ENCODE assay signal across 24 cellular contexts in the genomic region with DNA sequence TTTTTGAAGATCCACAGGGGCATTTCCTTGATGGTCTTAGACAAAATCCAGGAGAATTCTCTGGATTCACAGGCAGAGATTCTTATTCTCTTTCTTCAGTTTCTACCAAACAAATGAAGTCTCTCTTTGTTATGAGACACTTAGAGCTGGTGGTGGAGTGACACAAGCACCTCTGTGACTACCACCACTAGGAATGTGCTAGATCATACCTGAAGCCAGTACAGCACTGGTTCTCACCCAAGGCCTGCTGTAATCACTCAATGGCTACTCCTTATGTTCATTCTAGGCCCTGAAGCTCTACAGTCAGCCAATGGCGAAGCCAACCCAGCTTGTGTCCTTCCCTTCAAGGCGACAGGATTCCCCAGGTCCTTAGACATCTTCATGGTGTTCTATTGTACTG.
A peak's percentile ranks its signal among the peaks of the same experiment; 100 is the strongest.
DNase-seq lines count a peak whose midpoint lies in the region; TF ChIP-seq lines count a peak whose summit lies in the region.
"Had no signal": no experiment of that assay in that cellular context is flagged by ENCODE, and none has a peak within 500 bp of the region (broad histone marks: within the 10 kb centered on the region; RNA-seq: fewer than 3 reads in every experiment).

No MANE protein-coding gene starts in this region.

- no peak overlapping the region for H3K4me3 ChIP-seq in mammary epithelial cell (replicated peaks in 1 of 3; ENCODE audit: insufficient read depth in 1 of 3, low read depth in 2 of 3, low read length in 3 of 3)

- no peaks in the 10 kb centered on the region for H3K9me3 ChIP-seq in mammary epithelial cell (replicated peaks; ENCODE audit: insufficient read depth, low read length)
- H3K9me3 ChIP-seq: SK-N-SH had no signal

- no peaks in the 10 kb centered on the region for H4K20me1 ChIP-seq in mammary epithelial cell (ENCODE audit: insufficient read depth, low read length)

- H3K27ac ChIP-seq in mammary epithelial cell (ENCODE audit: insufficient read depth, low read depth, low read length): peak overlapping the region; percentile 55
- H3K27ac ChIP-seq: HL-60, KMS-11 had no signal

- TF ChIP-seq CTCF in mammary epithelial cell (conservative IDR thresholded peaks at IDR 0.05 in 1 of 2, IDR thresholded peaks at IDR 0.05 in 1 of 2; ENCODE audit: extremely low read depth in 1 of 2, insufficient read depth in 1 of 2, low read depth in 1 of 2, low read length in 2 of 2): no peak

- 40% methylated on average over 2 of the region's 2 CpGs for WGBS in mammary epithelial cell (ENCODE audit: low coverage, missing lambda C conversion rate)

- in situ Hi-C loops in mammary epithelial cell (cut with MboI; ENCODE audit: low sequenced_read_pairs in 2 of 2): no loop called here

- no TSS peak for BruUV-seq in mammary epithelial cell (replicated peaks; lab: Mats Ljungman, UMichigan)

- peak overlapping the region; percentile 85 for H2AFZ ChIP-seq in mammary epithelial cell (ENCODE audit: low read depth, low read length)

- no peak overlapping the region for H3K9ac ChIP-seq in mammary epithelial cell (ENCODE audit: insufficient read depth, low read length)
- H3K9ac ChIP-seq: KMS-11, SK-N-SH had no signal

- DNase-seq in ELF-1 (ENCODE audit: low read depth, low spot score) (peak; percentile 6), mammary epithelial cell (peak; percentile 77), kidney tubule cell (ENCODE audit: low spot score) (peak; percentile 78), H4 (ENCODE audit: low spot score) (no peak), NCI-H1048 (lab: John Stamatoyannopoulos, UW) (no peak), NCI-H2107 (lab: John Stamatoyannopoulos, UW) (no peak)
- no peak for DNase-seq in activated CD4-positive, alpha-beta T cell treated with anti-CD3 and anti-CD28 coated beads, Interleukin-2, amount 50 U/mL, for 4 hours
- DNase-seq: AML-193; C1 segment of cervical spinal cord; Calu3; CD8-positive, alpha-beta memory T cell; DMS153; GF-D8; MV-4-11; NCI-H1694 treated with DMSO at 0.1 percent for 48 hours; NCI-H2081 treated with DMSO at 0.1 percent for 48 hours; NCI-H446; NCI-H526; OCI-M1; SHP77; SK-N-SH had no signal

- H3K36me3 ChIP-seq in mammary epithelial cell (ENCODE audit: insufficient read depth, low read length): no peaks in the 10 kb centered on the region

- peaks cover 9% of the 10 kb centered on the region for H3K4me1 ChIP-seq in mammary epithelial cell (ENCODE audit: insufficient read depth, low read length)

- intact Hi-C loops in mammary epithelial cell (cut with micrococcal nuclease): no loop called here

- no peaks in the 10 kb centered on the region for H3K79me2 ChIP-seq in mammary epithelial cell (ENCODE audit: insufficient read depth, low read length)

- CTCF ChIA-PET in mammary epithelial cell (lab: Charles Lee; ENCODE audit: low non-redundant PET): no interaction called here

- TF ChIP-seq RAD21 in Ishikawa (IDR thresholded peaks at IDR 0.05; ENCODE audit: low read depth): no peak

- H3K27me3 ChIP-seq in mammary epithelial cell (ENCODE audit: insufficient read depth, low read length): no peaks in the 10 kb centered on the region

- no peak for TF ChIP-seq EP300 in Ishikawa (IDR thresholded peaks at IDR 0.05; ENCODE audit: borderline replicate concordance)

- peak overlapping the region; percentile 16 for H3K4me2 ChIP-seq in mammary epithelial cell (ENCODE audit: insufficient read depth, low read depth, low read length)
- H3K4me2 ChIP-seq: KMS-11, SK-N-SH had no signal

- dilution Hi-C loops in mammary epithelial cell (cut with HindIII; ENCODE audit: low sequenced_read_pairs): no loop called here

TF ChIP-seq in Ishikawa, 13 proteins besides CTCF, POLR2A, EP300 and RAD21:
- TF ChIP-seq, protein P1, sequence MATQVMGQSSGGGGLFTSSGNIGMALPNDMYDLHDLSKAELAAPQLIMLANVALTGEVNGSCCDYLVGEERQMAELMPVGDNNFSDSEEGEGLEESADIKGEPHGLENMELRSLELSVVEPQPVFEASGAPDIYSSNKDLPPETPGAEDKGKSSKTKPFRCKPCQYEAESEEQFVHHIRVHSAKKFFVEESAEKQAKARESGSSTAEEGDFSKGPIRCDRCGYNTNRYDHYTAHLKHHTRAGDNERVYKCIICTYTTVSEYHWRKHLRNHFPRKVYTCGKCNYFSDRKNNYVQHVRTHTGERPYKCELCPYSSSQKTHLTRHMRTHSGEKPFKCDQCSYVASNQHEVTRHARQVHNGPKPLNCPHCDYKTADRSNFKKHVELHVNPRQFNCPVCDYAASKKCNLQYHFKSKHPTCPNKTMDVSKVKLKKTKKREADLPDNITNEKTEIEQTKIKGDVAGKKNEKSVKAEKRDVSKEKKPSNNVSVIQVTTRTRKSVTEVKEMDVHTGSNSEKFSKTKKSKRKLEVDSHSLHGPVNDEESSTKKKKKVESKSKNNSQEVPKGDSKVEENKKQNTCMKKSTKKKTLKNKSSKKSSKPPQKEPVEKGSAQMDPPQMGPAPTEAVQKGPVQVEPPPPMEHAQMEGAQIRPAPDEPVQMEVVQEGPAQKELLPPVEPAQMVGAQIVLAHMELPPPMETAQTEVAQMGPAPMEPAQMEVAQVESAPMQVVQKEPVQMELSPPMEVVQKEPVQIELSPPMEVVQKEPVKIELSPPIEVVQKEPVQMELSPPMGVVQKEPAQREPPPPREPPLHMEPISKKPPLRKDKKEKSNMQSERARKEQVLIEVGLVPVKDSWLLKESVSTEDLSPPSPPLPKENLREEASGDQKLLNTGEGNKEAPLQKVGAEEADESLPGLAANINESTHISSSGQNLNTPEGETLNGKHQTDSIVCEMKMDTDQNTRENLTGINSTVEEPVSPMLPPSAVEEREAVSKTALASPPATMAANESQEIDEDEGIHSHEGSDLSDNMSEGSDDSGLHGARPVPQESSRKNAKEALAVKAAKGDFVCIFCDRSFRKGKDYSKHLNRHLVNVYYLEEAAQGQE (IDR thresholded peaks at IDR 0.05; ENCODE audit: low read depth): no peak
- TF ChIP-seq TEAD4 (IDR thresholded peaks at IDR 0.05): peak; percentile 51; the same call in 1 of the 2 replicates

Comparison
In these comparisons a context has a peak if more than half of its experiments do, and no peak if none do; other contexts are left out.
1. DNase-seq: peak in ELF-1 (single experiment), mammary epithelial cell (single experiment) and kidney tubule cell (single experiment); none in activated CD4-positive, alpha-beta T cell treated with anti-CD3 and anti-CD28 coated beads, Interleukin-2, amount 50 U/mL, for 4 hours (0 of 2), H4 (single experiment), NCI-H1048 (single experiment) and NCI-H2107 (single experiment).